In the genomic region with DNA sequence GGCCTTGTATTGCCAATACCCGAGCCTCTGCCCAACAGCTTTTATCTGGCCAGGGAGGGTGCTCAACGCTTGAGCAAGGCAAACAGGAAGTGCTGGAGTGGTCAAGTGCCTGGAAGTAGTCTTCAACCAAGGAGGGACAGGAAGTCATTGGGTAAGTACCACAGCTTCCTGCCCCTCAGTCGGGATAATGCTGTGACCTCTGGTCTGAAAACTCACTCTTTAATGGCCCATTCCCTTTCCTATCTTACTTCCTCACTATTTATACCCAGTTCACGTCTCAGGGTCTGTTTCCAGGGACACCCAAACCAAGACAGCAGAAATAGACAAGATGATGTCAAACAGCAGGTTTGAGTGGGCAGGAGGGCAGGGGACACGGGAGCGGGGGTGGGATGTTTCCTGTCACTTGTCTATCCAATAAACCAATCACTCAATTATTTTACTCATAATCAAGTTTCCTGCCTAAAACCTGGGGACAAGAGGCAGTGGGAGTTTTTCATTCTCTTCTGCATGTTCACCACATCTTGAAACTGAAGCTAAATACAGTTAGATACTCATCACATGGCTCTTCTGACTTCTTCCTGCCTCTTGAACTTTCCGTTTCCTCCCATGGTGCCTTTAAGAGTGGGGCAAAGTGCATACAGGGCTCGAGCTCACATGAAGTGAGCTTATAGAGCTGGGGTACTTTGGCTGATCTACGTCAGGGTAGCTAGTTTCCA, we compare ENCODE assay signal across 8 cellular contexts.
DNase-seq lines count a peak whose midpoint lies in the region; ATAC-seq lines count a peak whose summit lies in the region.

No MANE protein-coding gene starts in this region.

- ATAC-seq in GM18867 (IDR thresholded peaks at IDR 0.05; ENCODE audit: unreplicated experiment) = peak; percentile 84
- peak; percentile 70 for ATAC-seq in HG03064 (IDR thresholded peaks at IDR 0.05; ENCODE audit: low read depth, unreplicated experiment)

- intact Hi-C loops in head of caudate nucleus (cut with DNase I) = no loop called here

- DNase-seq in UCSD-AML1 (lab: John Stamatoyannopoulos, UW; ENCODE audit: unreplicated experiment) (peak; percentile 69), head of caudate nucleus (peak in 29 of 42 donors; percentile 11 to 72 (median 36)), OCI-M2 (lab: John Stamatoyannopoulos, UW; ENCODE audit: unreplicated experiment) (no peak), NAMALWA (ENCODE audit: low spot score) (no peak), NCI-H774 (lab: John Stamatoyannopoulos, UW) (no peak)
- DNase-seq in stimulated activated CD4-positive, alpha-beta T cell treated with anti-CD3 and anti-CD28 coated beads, Interleukin-4, amount 100 ng/mL, for 4 hours = peak; percentile 58 to 78

Comparison
In these comparisons a context has a peak if more than half of its experiments do, and no peak if none do; other contexts are left out.
1. DNase-seq: peak in UCSD-AML1 (single experiment), head of caudate nucleus (29 of 42) and stimulated activated CD4-positive, alpha-beta T cell treated with anti-CD3 and anti-CD28 coated beads, Interleukin-4, amount 100 ng/mL, for 4 hours (2 of 2); none in OCI-M2 (single experiment), NAMALWA (single experiment) and NCI-H774 (single experiment).